Comparison of ENCODE assay signal across 8 cellular contexts in the genomic region with DNA sequence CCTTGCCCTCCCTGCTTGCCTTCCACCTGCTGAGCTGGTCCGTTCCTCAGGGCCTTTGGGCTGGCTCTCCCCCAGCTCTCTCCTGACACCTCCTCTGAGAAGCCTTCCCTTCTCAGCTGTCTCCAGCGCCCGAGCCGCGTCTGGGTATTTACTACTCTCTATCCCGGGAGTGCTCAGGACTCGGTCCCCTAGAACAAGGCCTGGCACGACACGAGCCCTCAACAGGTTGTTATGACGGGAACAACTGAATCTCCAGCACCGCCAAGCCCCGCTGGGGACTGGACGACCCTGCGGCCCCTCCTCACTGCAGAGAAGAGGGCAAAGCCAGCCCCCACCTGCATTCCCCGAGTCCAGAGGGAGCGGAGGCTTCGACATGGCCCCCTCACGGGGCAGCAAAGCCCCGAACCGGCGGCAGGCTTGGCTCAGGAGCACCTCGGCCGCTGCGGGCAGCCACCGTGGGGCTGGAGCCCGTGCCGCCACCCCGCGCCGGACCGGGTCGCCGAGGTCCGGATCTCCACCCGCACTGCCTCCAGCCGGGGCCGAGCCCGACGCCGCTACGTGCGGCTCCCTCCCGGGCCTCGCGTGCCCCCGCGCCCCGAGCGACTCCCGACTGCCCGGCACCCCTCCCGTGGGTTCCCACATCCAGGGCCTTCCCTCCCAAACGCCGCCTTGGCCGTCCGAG. TPM values are rescaled to one million over a fixed set of nuclear protein-coding genes. Genes with fewer than 3 reads are reported as not detected.
DNase-seq lines count a peak whose midpoint lies in the region; ATAC-seq, FAIRE-seq and TF ChIP-seq lines count a peak whose summit lies in the region.

No MANE protein-coding gene starts in this region.

- intact Hi-C loops in body of pancreas (cut with DNase I) (no loop called here), kidney (cut with DNase I) (no loop called here)

- H3K27me3 ChIP-seq in BJ (ENCODE audit: control insufficient read depth, insufficient read depth, low read length), result no peaks in the 10 kb centered on the region
- no peaks in the 10 kb centered on the region for H3K27me3 ChIP-seq in body of pancreas

- no peaks in the 10 kb centered on the region for H3K9me3 Mint-ChIP-seq in stimulated activated memory B cell treated with anti-CD40 and anti-IgM and Interleukin-4, amounts not matched to agents 10 μg/mL and 1 μg/mL and 100 μg/mL, for 72 hours

- H3K4me1 ChIP-seq in body of pancreas (peaks cover 52% of the 10 kb centered on the region), kidney (ENCODE audit: control insufficient read depth in 1 of 2, insufficient read depth in 1 of 2, low read depth in 1 of 2, low read length in 2 of 2) (peaks cover 14 to 24% of the 10 kb centered on the region in 2 donors)

- peaks cover 53% of the 10 kb centered on the region for H3K4me1 Mint-ChIP-seq in stimulated activated memory B cell treated with anti-CD40 and anti-IgM and Interleukin-4, amounts not matched to agents 10 μg/mL and 1 μg/mL and 100 μg/mL, for 72 hours

- no peak for TF ChIP-seq POLR2A in body of pancreas (IDR thresholded peaks at IDR 0.05)

- H3K36me3 Mint-ChIP-seq in stimulated activated memory B cell treated with anti-CD40 and anti-IgM and Interleukin-4, amounts not matched to agents 10 μg/mL and 1 μg/mL and 100 μg/mL, for 72 hours, result peaks cover 11% of the 10 kb centered on the region

- H3K36me3 ChIP-seq in BJ (ENCODE audit: control insufficient read depth, insufficient read depth, low read length) (peaks cover 3% of the 10 kb centered on the region; the same call in 1 of the 2 replicates), body of pancreas (replicated peaks in 1 of 2; ENCODE audit: insufficient read depth in 1 of 2, low read depth in 2 of 2) (no peaks in the 10 kb centered on the region), kidney (ENCODE audit: control insufficient read depth in 1 of 2, insufficient read depth in 2 of 2, low read length in 2 of 2) (no peaks in the 10 kb centered on the region)

- H3K4me3 ChIP-seq in BJ (ENCODE audit: low read depth, low read length), result peak overlapping the region; percentile 72
- peak overlapping the region; percentile 89 for H3K4me3 ChIP-seq in LNCaP clone FGC (ENCODE audit: low read depth, low read length)
- H3K4me3 ChIP-seq in body of pancreas, result peak overlapping the region; percentile 78 to 81
- peak overlapping the region; percentile 63 to 88 for H3K4me3 ChIP-seq in kidney (ENCODE audit: low read length in 2 of 2)

- TF ChIP-seq CTCF in BJ (IDR thresholded peaks at IDR 0.05; ENCODE audit: insufficient read depth, low read depth, low read length) (no peak), LNCaP clone FGC (IDR thresholded peaks at IDR 0.05; ENCODE audit: control insufficient read depth, extremely low read depth, insufficient read depth) (no peak), body of pancreas (IDR thresholded peaks at IDR 0.05) (no peak), kidney (IDR thresholded peaks at IDR 0.05; ENCODE audit: borderline replicate concordance, extremely low read depth, insufficient read depth) (no peak), GM10266 (IDR thresholded peaks at IDR 0.05; ENCODE audit: control insufficient read depth, insufficient read depth, low read depth, missing control alignments) (no peak)

- POLR2A ChIA-PET in BJ (lab: Charles Lee), result no interaction called here

- H3K9me3 ChIP-seq in body of pancreas, result no peaks in the 10 kb centered on the region
- no peaks in the 10 kb centered on the region for H3K9me3 ChIP-seq in kidney (ENCODE audit: control insufficient read depth in 1 of 2, low read length in 2 of 2)

- CTCF ChIA-PET in BJ (lab: Yijun Ruan, JAX), result interaction anchor here (0.9 to 1.6 kb wide), 3 partner anchors 10 to 24 kb away, joined by 3 to 5 read pairs (median 3); no protein-coding TSS in a partner anchor

- FAIRE-seq in kidney (lab: Jason Lieb, UNC), result no peak

- peak; percentile 14 for ATAC-seq in GM19397 (IDR thresholded peaks at IDR 0.05; ENCODE audit: unreplicated experiment)
- ATAC-seq in body of pancreas, result no peak
- ATAC-seq in stimulated activated memory B cell treated with anti-CD40 and anti-IgM and Interleukin-4, amounts not matched to agents 10 μg/mL and 1 μg/mL and 100 μg/mL, for 72 hours, result peak; percentile 4

- 0% methylated on average over 4 to 55 of the region's 56 CpGs for WGBS in body of pancreas, 2 donors

- no peaks in the 10 kb centered on the region for H3K27me3 Mint-ChIP-seq in stimulated activated memory B cell treated with anti-CD40 and anti-IgM and Interleukin-4, amounts not matched to agents 10 μg/mL and 1 μg/mL and 100 μg/mL, for 72 hours

- peak overlapping the region; percentile 74 to 81 for H3K9ac ChIP-seq in kidney (ENCODE audit: low read length in 2 of 2)

- H3K4me3 Mint-ChIP-seq in stimulated activated memory B cell treated with anti-CD40 and anti-IgM and Interleukin-4, amounts not matched to agents 10 μg/mL and 1 μg/mL and 100 μg/mL, for 72 hours, result peak overlapping the region; percentile 87

- DNase-seq in BJ (ENCODE audit: low read depth), result no peak
- DNase-seq in LNCaP clone FGC (ENCODE audit: low read depth), result no peak
- DNase-seq in body of pancreas, result peak; percentile 31 to 55 (median 39)
- DNase-seq in kidney, result peak; percentile 86
- DNase-seq in mesenteric fat pad (ENCODE audit: low spot score), result no peak
- DNase-seq in GM10266 (ENCODE audit: extremely low spot score), result no peak

- peak overlapping the region; percentile 83 for H3K27ac Mint-ChIP-seq in stimulated activated memory B cell treated with anti-CD40 and anti-IgM and Interleukin-4, amounts not matched to agents 10 μg/mL and 1 μg/mL and 100 μg/mL, for 72 hours

- H3K27ac ChIP-seq in body of pancreas (peak overlapping the region; percentile 89 to 93 (median 92)), kidney (ENCODE audit: low read depth in 2 of 2, low read length in 2 of 2) (peak overlapping the region; percentile 79 to 89)

RNA-seq across cellular contexts. Expression of gene TPRA1, which starts 0.8 kb away (rescaled TPM):
- polyA plus RNA-seq in BJ (2011; rRNA removed), result 42.3 and 72.2 TPM in 2 replicates
- polyA minus RNA-seq in BJ (2011; rRNA and poly(A)+ RNA removed), result 46.3 and 77.7 TPM in 2 replicates
- 10 to 100 TPM; 31.4 to 31.6 TPM for total RNA-seq in body of pancreas
- 36.4 TPM for total RNA-seq in kidney
- polyA plus RNA-seq in kidney (ENCODE audit: insufficient read depth, low read depth, low replicate concordance), result 35.4 TPM
- total RNA-seq in mesenteric fat pad, result 24.6 TPM

RNA-seq across cellular contexts. Expression of gene MCM2, which starts 8.5 kb away (rescaled TPM):
- polyA plus RNA-seq in BJ (2011; rRNA removed) (15.7 and 23.6 TPM in 2 replicates), kidney (ENCODE audit: insufficient read depth, low read depth, low replicate concordance) (3.3 TPM)
- 27.6 and 46.7 TPM in 2 replicates for polyA minus RNA-seq in BJ (2011; rRNA and poly(A)+ RNA removed)
- total RNA-seq in body of pancreas (1 to 10 TPM; 3.9 to 5.9 TPM), kidney (8.8 TPM), mesenteric fat pad (2.4 TPM)

RNA-seq across cellular contexts. Expression of gene PODXL2, which starts 39.2 kb away (rescaled TPM):
- 2.6 and 3.4 TPM in 2 replicates for polyA plus RNA-seq in BJ (2011; rRNA removed)
- 0.72 and 1.2 TPM in 2 replicates for polyA minus RNA-seq in BJ (2011; rRNA and poly(A)+ RNA removed)
- total RNA-seq in body of pancreas, result 10 to 100 TPM in 1 of 2 donors, 1 to 10 TPM in 1; 8.3 to 14.2 TPM
- total RNA-seq in kidney, result 7.4 TPM
- 10.5 TPM for polyA plus RNA-seq in kidney (ENCODE audit: insufficient read depth, low read depth, low replicate concordance)
- 2.5 TPM for total RNA-seq in mesenteric fat pad

Comparison
In these comparisons a context has a peak if more than half of its experiments do, and no peak if none do; other contexts are left out.
1. DNase-seq: peak in body of pancreas (4 of 4) and kidney (single experiment); none in BJ (single experiment), LNCaP clone FGC (single experiment), mesenteric fat pad (single experiment) and GM10266 (single experiment).
2. Peak in every context shown above with its lines, with median percentiles within 50 percentile points of each other: H3K4me3 ChIP-seq.